34 cellular contexts compared by ENCODE assay signal in genomic region chr19:3659746-3660112, GRCh38. TPM values are rescaled to one million over a fixed set of nuclear protein-coding genes. Genes with fewer than 3 reads are reported as not detected.
A peak's percentile ranks its signal among the peaks of the same experiment; 100 is the strongest.
DNase-seq lines count a peak whose midpoint lies in the region; ATAC-seq and TF ChIP-seq lines count a peak whose summit lies in the region.
"Had no signal": no experiment of that assay in that cellular context is flagged by ENCODE, and none has a peak within 500 bp of the region (broad histone marks: within the 10 kb centered on the region; RNA-seq: fewer than 3 reads in every experiment).

No MANE protein-coding gene starts in this region.

- H3K4me1 Mint-ChIP-seq in glutamatergic neuron (ENCODE audit: low read depth, unreplicated experiment) (peaks cover 17% of the 10 kb centered on the region), nephron progenitor cell (no peaks in the 10 kb centered on the region)
- H3K4me1 Mint-ChIP-seq: CD14-positive monocyte; CD4-positive, CD25-positive, alpha-beta regulatory T cell; CD8-positive, alpha-beta memory T cell had no signal

- H3K36me3 Mint-ChIP-seq in glutamatergic neuron (ENCODE audit: unreplicated experiment), result peaks cover 7% of the 10 kb centered on the region
- H3K36me3 Mint-ChIP-seq in nephron progenitor cell (ENCODE audit: low read depth), result peaks cover 35% of the 10 kb centered on the region

- H3K36me3 ChIP-seq in WERI-Rb-1, result peaks cover 94% of the 10 kb centered on the region

- H3K9me3 Mint-ChIP-seq in glutamatergic neuron (ENCODE audit: unreplicated experiment) (peaks cover 25% of the 10 kb centered on the region), nephron progenitor cell (no peaks in the 10 kb centered on the region)
- H3K9me3 Mint-ChIP-seq: CD4-positive, alpha-beta memory T cell; CD4-positive, alpha-beta T cell; CD4-positive, CD25-positive, alpha-beta regulatory T cell; CD8-positive, alpha-beta memory T cell; CD8-positive, alpha-beta T cell had no signal

- H3K27me3 Mint-ChIP-seq in glutamatergic neuron (ENCODE audit: unreplicated experiment), result peaks cover 22% of the 10 kb centered on the region
- H3K27me3 Mint-ChIP-seq in nephron progenitor cell (ENCODE audit: low read depth, poor library complexity), result no peaks in the 10 kb centered on the region
- H3K27me3 Mint-ChIP-seq: B cell; CD4-positive, alpha-beta memory T cell; CD4-positive, alpha-beta T cell; CD4-positive, CD25-positive, alpha-beta regulatory T cell; CD8-positive, alpha-beta memory T cell had no signal

- H3K4me3 Mint-ChIP-seq in glutamatergic neuron (ENCODE audit: unreplicated experiment) (no peak overlapping the region), nephron progenitor cell (no peak overlapping the region)
- H3K4me3 Mint-ChIP-seq: B cell; CD14-positive monocyte; CD4-positive, alpha-beta memory T cell; CD4-positive, alpha-beta T cell; CD4-positive, CD25-positive, alpha-beta regulatory T cell; CD8-positive, alpha-beta memory T cell; CD8-positive, alpha-beta T cell had no signal

- in situ Hi-C loops in KBM-7 (cut with MboI; ENCODE audit: low pct_unique_long_range_greater_than_20kb, low sequenced_read_pairs), result no loop called here

- H3K27ac ChIP-seq in WERI-Rb-1, result peak overlapping the region; percentile 99
- H3K27ac ChIP-seq: 22Rv1, A549, C4-2B had no signal

- H3K4me3 ChIP-seq in WERI-Rb-1 (ENCODE audit: low read depth, low read length), result no peak overlapping the region
- H3K4me3 ChIP-seq: A549; BLaER1; BLaER1 treated with 17β-estradiol and CSF1 and Interleukin-3, amounts not matched to agents 10 nM and 100 nM had no signal

- no peaks in the 10 kb centered on the region for H3K9me3 ChIP-seq in WERI-Rb-1 (ENCODE audit: severe bottlenecking)
- H3K9me3 ChIP-seq: A549, BE2C, Caco-2 had no signal

- peak overlapping the region; percentile 91 for H3K27ac Mint-ChIP-seq in glutamatergic neuron (ENCODE audit: unreplicated experiment)
- peak overlapping the region; percentile 81 for H3K27ac Mint-ChIP-seq in nephron progenitor cell
- H3K27ac Mint-ChIP-seq: B cell; CD4-positive, alpha-beta memory T cell; CD4-positive, alpha-beta T cell; CD4-positive, CD25-positive, alpha-beta regulatory T cell; CD8-positive, alpha-beta T cell had no signal

- TF ChIP-seq CTCF in WERI-Rb-1 (IDR thresholded peaks at IDR 0.05; ENCODE audit: low read depth, low read length) (no peak), glutamatergic neuron (IDR thresholded peaks at IDR 0.05; ENCODE audit: partially characterized antibody, unreplicated experiment) (no peak), nephron progenitor cell (IDR thresholded peaks at IDR 0.05) (no peak)

- no peak for ATAC-seq in GM21447 (IDR thresholded peaks at IDR 0.05; ENCODE audit: unreplicated experiment)
- ATAC-seq: A549; CD8-positive, alpha-beta T cell had no signal

- no peaks in the 10 kb centered on the region for H3K27me3 ChIP-seq in WERI-Rb-1 (ENCODE audit: insufficient read depth, low read depth, severe bottlenecking)
- H3K27me3 ChIP-seq: BE2C; BLaER1; BLaER1 treated with 17β-estradiol and CSF1 and Interleukin-3, amounts not matched to agents 10 nM and 100 nM had no signal

- DNase-seq in WERI-Rb-1, result no peak
- DNase-seq in glutamatergic neuron, result no peak
- no peak for DNase-seq in nephron progenitor cell
- DNase-seq in activated effector memory CD4-positive, alpha-beta T cell treated with anti-CD3 and anti-CD28 coated beads, Interleukin-2, amount 50 U/mL, for 16 hours, result no peak
- no peak for DNase-seq in KBM-7
- DNase-seq: 8988T; ACHN; AML-193; BE2C; Caco-2; Calu3; CD4-positive, alpha-beta T cell; CD4-positive, CD25-positive, alpha-beta regulatory T cell; CD8-positive, alpha-beta memory T cell; CD8-positive, alpha-beta T cell; COR-L47; DMS 273 treated with DMSO at 0.1 percent for 48 hours; DMS153; DMS53; DMS79; DMS79 treated with DMSO at 0.1 percent for 48 hours; DND-41; EL had no signal

RNA-seq across cellular contexts. Expression of gene CACTIN, which starts 33.1 kb away (rescaled TPM):
- 29.7 TPM for total RNA-seq in glutamatergic neuron (ENCODE audit: unreplicated experiment)

RNA-seq across cellular contexts. Expression of gene PIP5K1C, which starts 40.5 kb away (rescaled TPM):
- 169 TPM for total RNA-seq in glutamatergic neuron (ENCODE audit: unreplicated experiment)

RNA-seq across cellular contexts. Expression of gene TJP3, which starts 48.5 kb away (rescaled TPM):
- 3.1 TPM for total RNA-seq in glutamatergic neuron (ENCODE audit: unreplicated experiment)
- total RNA-seq: A673, Daoy had no signal

RNA-seq across cellular contexts. Expression of gene TBXA2R, which starts 53.1 kb away (rescaled TPM):
- not detected for total RNA-seq in glutamatergic neuron (ENCODE audit: unreplicated experiment)
- total RNA-seq: Daoy had no signal
